Comparison of ENCODE assay signal across 1 cellular context in the genomic region with DNA sequence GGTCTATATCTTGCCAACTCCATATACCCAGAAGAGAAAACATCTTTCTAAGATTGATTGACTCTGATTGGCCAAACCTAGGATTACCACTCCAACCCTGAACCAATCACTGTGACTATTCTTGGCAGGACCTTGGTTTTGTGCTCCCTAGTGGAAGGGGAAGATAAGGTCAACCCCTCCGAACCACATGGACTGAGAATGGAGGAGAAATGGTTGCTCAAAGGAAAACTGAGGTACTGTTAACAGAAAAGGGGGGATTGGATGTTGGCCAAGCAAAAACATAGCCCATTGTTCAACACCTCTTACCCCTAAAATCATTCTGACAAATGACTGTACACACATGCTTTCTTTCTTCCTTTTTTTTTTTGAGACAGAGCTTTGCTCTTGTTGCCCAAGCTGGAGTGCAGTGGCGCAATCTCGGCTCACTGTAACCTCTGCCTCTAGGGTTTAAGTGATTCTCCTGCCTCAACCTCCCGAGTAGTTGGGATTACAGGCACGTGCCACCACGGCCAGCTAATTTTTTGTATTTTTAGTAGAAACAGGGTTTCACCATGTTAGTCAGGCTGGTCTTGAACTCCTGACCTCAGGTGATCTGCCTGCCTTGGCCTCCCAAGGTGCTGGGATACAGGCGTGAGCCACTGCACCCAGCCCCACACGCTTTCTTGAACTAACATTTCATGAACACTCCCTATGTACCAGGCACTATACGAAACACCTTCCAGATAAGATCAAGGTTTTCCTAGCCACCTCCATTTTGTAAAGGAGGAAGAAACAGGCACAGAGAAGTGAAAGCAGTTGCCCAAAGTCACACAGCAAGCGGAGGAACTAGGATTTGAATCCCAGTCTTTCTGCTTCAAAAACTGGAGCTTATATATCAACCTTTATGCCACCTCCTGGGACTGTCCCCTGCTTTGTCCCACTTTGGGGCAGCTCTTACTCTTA.
TF ChIP-seq lines count a peak whose summit lies in the region.

No MANE protein-coding gene starts in this region.

TF ChIP-seq in K562, 482 proteins besides CTCF, POLR2A, EP300 and RAD21 (continues in another document):
- TF ChIP-seq NR2C1 (IDR thresholded peaks at IDR 0.05) (peak; percentile 68), NR2C1 (tag; IDR thresholded peaks at IDR 0.05) (peak; percentile 79), GATAD2B (IDR thresholded peaks at IDR 0.05; ENCODE audit: borderline replicate concordance) (no peak), SRSF9 (IDR thresholded peaks at IDR 0.05; ENCODE audit: borderline replicate concordance, low read depth, low read length) (no peak), NFATC3 (IDR thresholded peaks at IDR 0.05) (0 out of 2 replicates have a peak, but pooled peaks have one; percentile 25), KDM4B (IDR thresholded peaks at IDR 0.05; ENCODE audit: borderline replicate concordance in 2 of 2, low read depth in 1 of 2) (no peak), DPF2 (IDR thresholded peaks at IDR 0.05) (peak; percentile 48), NBN (IDR thresholded peaks at IDR 0.05; ENCODE audit: low read depth) (peak; percentile 25; the same call in 1 of the 2 replicates), DIDO1 (tag; IDR thresholded peaks at IDR 0.05; ENCODE audit: low read depth) (0 out of 2 replicates have a peak, but pooled peaks have one; percentile 57), FOXP4 (CRISPR knock-in tag; IDR thresholded peaks at IDR 0.05; ENCODE audit: borderline replicate concordance) (no peak), NFRKB (IDR thresholded peaks at IDR 0.05; ENCODE audit: low read depth) (peak; percentile 99), ZNF644 (tag; IDR thresholded peaks at IDR 0.05; ENCODE audit: low read depth) (peak; percentile 84), NFIC (IDR thresholded peaks at IDR 0.05) (peak; percentile 30; the same call in 1 of the 2 replicates), TSC22D4 (tag; IDR thresholded peaks at IDR 0.05) (no peak), FOS (IDR thresholded peaks at IDR 0.05; ENCODE audit: extremely low read depth, insufficient read length) (peak; percentile 77), PREB (CRISPR knock-in tag; IDR thresholded peaks at IDR 0.05) (no peak), TAF9B (IDR thresholded peaks at IDR 0.05; ENCODE audit: partially characterized antibody) (no peak), BHLHE40 (IDR thresholded peaks at IDR 0.05; ENCODE audit: low read length) (peak; percentile 29), HEY1 (CRISPR knock-in tag; IDR thresholded peaks at IDR 0.05; ENCODE audit: borderline replicate concordance) (no peak)
- TF ChIP-seq, protein P1, sequence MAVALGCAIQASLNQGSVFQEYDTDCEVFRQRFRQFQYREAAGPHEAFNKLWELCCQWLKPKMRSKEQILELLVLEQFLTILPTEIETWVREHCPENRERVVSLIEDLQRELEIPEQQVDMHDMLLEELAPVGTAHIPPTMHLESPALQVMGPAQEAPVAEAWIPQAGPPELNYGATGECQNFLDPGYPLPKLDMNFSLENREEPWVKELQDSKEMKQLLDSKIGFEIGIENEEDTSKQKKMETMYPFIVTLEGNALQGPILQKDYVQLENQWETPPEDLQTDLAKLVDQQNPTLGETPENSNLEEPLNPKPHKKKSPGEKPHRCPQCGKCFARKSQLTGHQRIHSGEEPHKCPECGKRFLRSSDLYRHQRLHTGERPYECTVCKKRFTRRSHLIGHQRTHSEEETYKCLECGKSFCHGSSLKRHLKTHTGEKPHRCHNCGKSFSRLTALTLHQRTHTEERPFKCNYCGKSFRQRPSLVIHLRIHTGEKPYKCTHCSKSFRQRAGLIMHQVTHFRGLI (CRISPR knock-in tag; IDR thresholded peaks at IDR 0.05): no peak
- TF ChIP-seq, protein P2, sequence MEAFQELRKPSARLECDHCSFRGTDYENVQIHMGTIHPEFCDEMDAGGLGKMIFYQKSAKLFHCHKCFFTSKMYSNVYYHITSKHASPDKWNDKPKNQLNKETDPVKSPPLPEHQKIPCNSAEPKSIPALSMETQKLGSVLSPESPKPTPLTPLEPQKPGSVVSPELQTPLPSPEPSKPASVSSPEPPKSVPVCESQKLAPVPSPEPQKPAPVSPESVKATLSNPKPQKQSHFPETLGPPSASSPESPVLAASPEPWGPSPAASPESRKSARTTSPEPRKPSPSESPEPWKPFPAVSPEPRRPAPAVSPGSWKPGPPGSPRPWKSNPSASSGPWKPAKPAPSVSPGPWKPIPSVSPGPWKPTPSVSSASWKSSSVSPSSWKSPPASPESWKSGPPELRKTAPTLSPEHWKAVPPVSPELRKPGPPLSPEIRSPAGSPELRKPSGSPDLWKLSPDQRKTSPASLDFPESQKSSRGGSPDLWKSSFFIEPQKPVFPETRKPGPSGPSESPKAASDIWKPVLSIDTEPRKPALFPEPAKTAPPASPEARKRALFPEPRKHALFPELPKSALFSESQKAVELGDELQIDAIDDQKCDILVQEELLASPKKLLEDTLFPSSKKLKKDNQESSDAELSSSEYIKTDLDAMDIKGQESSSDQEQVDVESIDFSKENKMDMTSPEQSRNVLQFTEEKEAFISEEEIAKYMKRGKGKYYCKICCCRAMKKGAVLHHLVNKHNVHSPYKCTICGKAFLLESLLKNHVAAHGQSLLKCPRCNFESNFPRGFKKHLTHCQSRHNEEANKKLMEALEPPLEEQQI (IDR thresholded peaks at IDR 0.05): 0 out of 2 replicates have a peak, but pooled peaks have one; percentile 67
- TF ChIP-seq, protein P3, sequence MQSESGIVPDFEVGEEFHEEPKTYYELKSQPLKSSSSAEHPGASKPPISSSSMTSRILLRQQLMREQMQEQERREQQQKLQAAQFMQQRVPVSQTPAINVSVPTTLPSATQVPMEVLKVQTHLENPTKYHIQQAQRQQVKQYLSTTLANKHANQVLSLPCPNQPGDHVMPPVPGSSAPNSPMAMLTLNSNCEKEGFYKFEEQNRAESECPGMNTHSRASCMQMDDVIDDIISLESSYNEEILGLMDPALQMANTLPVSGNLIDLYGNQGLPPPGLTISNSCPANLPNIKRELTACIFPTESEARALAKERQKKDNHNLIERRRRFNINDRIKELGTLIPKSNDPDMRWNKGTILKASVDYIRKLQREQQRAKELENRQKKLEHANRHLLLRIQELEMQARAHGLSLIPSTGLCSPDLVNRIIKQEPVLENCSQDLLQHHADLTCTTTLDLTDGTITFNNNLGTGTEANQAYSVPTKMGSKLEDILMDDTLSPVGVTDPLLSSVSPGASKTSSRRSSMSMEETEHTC (IDR thresholded peaks at IDR 0.05): no peak
- TF ChIP-seq, protein P4, sequence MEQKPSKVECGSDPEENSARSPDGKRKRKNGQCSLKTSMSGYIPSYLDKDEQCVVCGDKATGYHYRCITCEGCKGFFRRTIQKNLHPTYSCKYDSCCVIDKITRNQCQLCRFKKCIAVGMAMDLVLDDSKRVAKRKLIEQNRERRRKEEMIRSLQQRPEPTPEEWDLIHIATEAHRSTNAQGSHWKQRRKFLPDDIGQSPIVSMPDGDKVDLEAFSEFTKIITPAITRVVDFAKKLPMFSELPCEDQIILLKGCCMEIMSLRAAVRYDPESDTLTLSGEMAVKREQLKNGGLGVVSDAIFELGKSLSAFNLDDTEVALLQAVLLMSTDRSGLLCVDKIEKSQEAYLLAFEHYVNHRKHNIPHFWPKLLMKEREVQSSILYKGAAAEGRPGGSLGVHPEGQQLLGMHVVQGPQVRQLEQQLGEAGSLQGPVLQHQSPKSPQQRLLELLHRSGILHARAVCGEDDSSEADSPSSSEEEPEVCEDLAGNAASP (IDR thresholded peaks at IDR 0.05): no peak
- TF ChIP-seq, protein P5, sequence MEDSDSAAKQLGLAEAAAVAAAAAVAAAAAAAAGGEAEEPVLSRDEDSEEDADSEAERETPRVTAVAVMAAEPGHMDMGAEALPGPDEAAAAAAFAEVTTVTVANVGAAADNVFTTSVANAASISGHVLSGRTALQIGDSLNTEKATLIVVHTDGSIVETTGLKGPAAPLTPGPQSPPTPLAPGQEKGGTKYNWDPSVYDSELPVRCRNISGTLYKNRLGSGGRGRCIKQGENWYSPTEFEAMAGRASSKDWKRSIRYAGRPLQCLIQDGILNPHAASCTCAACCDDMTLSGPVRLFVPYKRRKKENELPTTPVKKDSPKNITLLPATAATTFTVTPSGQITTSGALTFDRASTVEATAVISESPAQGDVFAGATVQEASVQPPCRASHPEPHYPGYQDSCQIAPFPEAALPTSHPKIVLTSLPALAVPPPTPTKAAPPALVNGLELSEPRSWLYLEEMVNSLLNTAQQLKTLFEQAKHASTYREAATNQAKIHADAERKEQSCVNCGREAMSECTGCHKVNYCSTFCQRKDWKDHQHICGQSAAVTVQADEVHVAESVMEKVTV (CRISPR knock-in tag; IDR thresholded peaks at IDR 0.05): no peak
- TF ChIP-seq, protein P6, sequence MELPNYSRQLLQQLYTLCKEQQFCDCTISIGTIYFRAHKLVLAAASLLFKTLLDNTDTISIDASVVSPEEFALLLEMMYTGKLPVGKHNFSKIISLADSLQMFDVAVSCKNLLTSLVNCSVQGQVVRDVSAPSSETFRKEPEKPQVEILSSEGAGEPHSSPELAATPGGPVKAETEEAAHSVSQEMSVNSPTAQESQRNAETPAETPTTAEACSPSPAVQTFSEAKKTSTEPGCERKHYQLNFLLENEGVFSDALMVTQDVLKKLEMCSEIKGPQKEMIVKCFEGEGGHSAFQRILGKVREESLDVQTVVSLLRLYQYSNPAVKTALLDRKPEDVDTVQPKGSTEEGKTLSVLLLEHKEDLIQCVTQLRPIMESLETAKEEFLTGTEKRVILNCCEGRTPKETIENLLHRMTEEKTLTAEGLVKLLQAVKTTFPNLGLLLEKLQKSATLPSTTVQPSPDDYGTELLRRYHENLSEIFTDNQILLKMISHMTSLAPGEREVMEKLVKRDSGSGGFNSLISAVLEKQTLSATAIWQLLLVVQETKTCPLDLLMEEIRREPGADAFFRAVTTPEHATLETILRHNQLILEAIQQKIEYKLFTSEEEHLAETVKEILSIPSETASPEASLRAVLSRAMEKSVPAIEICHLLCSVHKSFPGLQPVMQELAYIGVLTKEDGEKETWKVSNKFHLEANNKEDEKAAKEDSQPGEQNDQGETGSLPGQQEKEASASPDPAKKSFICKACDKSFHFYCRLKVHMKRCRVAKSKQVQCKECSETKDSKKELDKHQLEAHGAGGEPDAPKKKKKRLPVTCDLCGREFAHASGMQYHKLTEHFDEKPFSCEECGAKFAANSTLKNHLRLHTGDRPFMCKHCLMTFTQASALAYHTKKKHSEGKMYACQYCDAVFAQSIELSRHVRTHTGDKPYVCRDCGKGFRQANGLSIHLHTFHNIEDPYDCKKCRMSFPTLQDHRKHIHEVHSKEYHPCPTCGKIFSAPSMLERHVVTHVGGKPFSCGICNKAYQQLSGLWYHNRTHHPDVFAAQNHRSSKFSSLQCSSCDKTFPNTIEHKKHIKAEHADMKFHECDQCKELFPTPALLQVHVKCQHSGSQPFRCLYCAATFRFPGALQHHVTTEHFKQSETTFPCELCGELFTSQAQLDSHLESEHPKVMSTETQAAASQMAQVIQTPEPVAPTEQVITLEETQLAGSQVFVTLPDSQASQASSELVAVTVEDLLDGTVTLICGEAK (IDR thresholded peaks at IDR 0.05): no peak
- TF ChIP-seq, protein P6 (CRISPR knock-in tag; IDR thresholded peaks at IDR 0.05): no peak
